In the genomic region with DNA sequence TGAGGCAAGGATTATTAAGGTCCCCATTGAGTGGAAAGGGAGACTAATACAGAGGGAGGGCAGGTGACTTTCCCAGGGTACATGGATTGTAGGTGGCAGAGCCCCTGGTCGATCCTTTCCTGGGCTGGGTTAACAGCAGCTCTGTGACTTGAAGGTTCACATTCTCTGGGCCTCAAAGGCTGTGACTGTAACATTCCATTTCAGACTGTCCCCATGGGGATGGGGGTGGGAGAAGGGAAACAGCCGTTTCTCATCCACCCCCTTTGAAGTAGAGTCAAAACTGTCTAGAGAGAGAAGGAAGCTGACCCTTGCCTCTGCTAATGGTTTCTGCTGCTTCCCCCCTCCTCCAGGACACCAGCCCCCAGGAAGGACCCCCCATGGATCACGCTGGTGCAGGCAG, we compare ENCODE assay signal across 30 cellular contexts. TPM values are rescaled to one million over a fixed set of nuclear protein-coding genes. Genes with fewer than 3 reads are reported as not detected.
DNase-seq lines count a peak whose midpoint lies in the region; ATAC-seq and TF ChIP-seq lines count a peak whose summit lies in the region.
"Had no signal": no experiment of that assay in that cellular context is flagged by ENCODE, and none has a peak within 500 bp of the region (broad histone marks: within the 10 kb centered on the region; RNA-seq: fewer than 3 reads in every experiment).

No MANE protein-coding gene starts in this region.

- H3K4me1 Mint-ChIP-seq in activated T-helper 17 cell treated with anti-CD3 and anti-CD28 coated beads, Interleukin-2, amount 50 U/mL, for 72 hours: no peaks in the 10 kb centered on the region

- H3K4me3 ChIP-seq in HEK293 (ENCODE audit: low read depth, low read length) (no peak overlapping the region), esophagus muscularis mucosa (no peak overlapping the region), muscle layer of colon (ENCODE audit: low read depth in 1 of 2, low read length in 2 of 2) (no peak overlapping the region), stomach (peak overlapping the region; percentile 13 to 33 (median 18))
- H3K4me3 ChIP-seq: K562, SJCRH30 had no signal

- 33% methylated on average over 3 of the region's 3 CpGs for WGBS in esophagus muscularis mucosa
- WGBS in stomach, 5 donors: 38 to 75% (median 58%) methylated on average over 2 to 3 of the region's 3 CpGs

- TF ChIP-seq EP300 in esophagus muscularis mucosa (IDR thresholded peaks at IDR 0.05) (no peak), stomach (IDR thresholded peaks at IDR 0.05) (no peak)

- TF ChIP-seq POLR2A in esophagus muscularis mucosa (IDR thresholded peaks at IDR 0.05; ENCODE audit: low read depth) (no peak), stomach (IDR thresholded peaks at IDR 0.05) (no peak)

- intact Hi-C loops in esophagus muscularis mucosa (cut with DNase I) (no loop called here), stomach (cut with DNase I; ENCODE audit: low total_unique reads) (no loop called here)

- POLR2A ChIA-PET in HEK293 (lab: Yijun Ruan, JAX): interaction anchor here (0.5 to 0.7 kb wide), 3 partner anchors 11 to 122 kb away, joined by 3 to 4 read pairs (median 3); no protein-coding TSS in a partner anchor

- CTCF ChIA-PET in HEK293 (lab: Yijun Ruan, JAX): interaction anchor here (0.6 kb wide), 1 partner anchor 10 kb away, joined by 3 read pairs; no protein-coding TSS in a partner anchor

- H3K9me3 Mint-ChIP-seq in activated T-helper 17 cell treated with anti-CD3 and anti-CD28 coated beads, Interleukin-2, amount 50 U/mL, for 72 hours: no peaks in the 10 kb centered on the region
- H3K9me3 Mint-ChIP-seq: CD14-positive monocyte; CD8-positive, alpha-beta memory T cell had no signal

- no peaks in the 10 kb centered on the region for H3K27me3 Mint-ChIP-seq in activated T-helper 17 cell treated with anti-CD3 and anti-CD28 coated beads, Interleukin-2, amount 50 U/mL, for 72 hours
- H3K27me3 Mint-ChIP-seq: CD8-positive, alpha-beta memory T cell had no signal

- H3K36me3 ChIP-seq in HEK293 (ENCODE audit: control insufficient read depth in 2 of 2, insufficient read depth in 1 of 2, low read length in 2 of 2): peaks cover 22 to 85% of the 10 kb centered on the region in 2 experiments
- H3K36me3 ChIP-seq in esophagus muscularis mucosa: peaks cover 58 to 100% (median 95%) of the 10 kb centered on the region in 4 donors
- H3K36me3 ChIP-seq in muscle layer of colon (ENCODE audit: insufficient read depth, low read length): peaks cover 73% of the 10 kb centered on the region
- peaks cover 48 to 96% (median 93%) of the 10 kb centered on the region in 4 donors for H3K36me3 ChIP-seq in stomach
- H3K36me3 ChIP-seq: SJCRH30 had no signal

- H3K27me3 ChIP-seq in esophagus muscularis mucosa (no peaks in the 10 kb centered on the region), muscle layer of colon (ENCODE audit: control insufficient read depth in 1 of 2, insufficient read depth in 2 of 2, low read length in 2 of 2) (no peaks in the 10 kb centered on the region), stomach (no peaks in the 10 kb centered on the region)
- H3K27me3 ChIP-seq: SJCRH30 had no signal

- TF ChIP-seq CTCF in HEK293 (tag by site-specific recombination; IDR thresholded peaks at IDR 0.05) (no peak), esophagus muscularis mucosa (IDR thresholded peaks at IDR 0.05) (no peak), stomach (IDR thresholded peaks at IDR 0.05) (no peak)

- H3K4me3 Mint-ChIP-seq in activated T-helper 17 cell treated with anti-CD3 and anti-CD28 coated beads, Interleukin-2, amount 50 U/mL, for 72 hours: no peak overlapping the region
- H3K4me3 Mint-ChIP-seq: CD14-positive monocyte; CD8-positive, alpha-beta memory T cell had no signal

- ATAC-seq in activated T-helper 17 cell treated with anti-CD3 and anti-CD28 coated beads, Interleukin-2, amount 50 U/mL, for 72 hours (replicated peaks): no peak
- ATAC-seq: HCT116, HepG2, K562, PC-3, Right ventricle myocardium inferior had no signal

- peaks cover 28% of the 10 kb centered on the region for H3K36me3 Mint-ChIP-seq in activated T-helper 17 cell treated with anti-CD3 and anti-CD28 coated beads, Interleukin-2, amount 50 U/mL, for 72 hours (ENCODE audit: low read depth)

- no peak overlapping the region for H3K27ac Mint-ChIP-seq in activated T-helper 17 cell treated with anti-CD3 and anti-CD28 coated beads, Interleukin-2, amount 50 U/mL, for 72 hours

- DNase-seq in esophagus muscularis mucosa (ENCODE audit: extremely low spot score) (no peak), stomach (no peak), ecto neural progenitor cell (ENCODE audit: low spot score) (no peak), NCI-H1436 treated with DMSO at 0.1 percent for 48 hours (lab: John Stamatoyannopoulos, UW) (no peak)
- DNase-seq in activated CD4-positive, CD25-positive, alpha-beta regulatory T cell treated with anti-CD3 and anti-CD28 coated beads, Interleukin-2, amount 50 U/mL, for 72 hours: no peak
- DNase-seq: CD8-positive, alpha-beta memory T cell; DMS79 treated with DMSO at 0.1 percent for 48 hours; Kasumi-1; MV-4-11; NCI-H1105; NCI-H146; NCI-H1930; NCI-H2107; NCI-H526; NCI-H82; NK-92 treated with Interleukin-12 subunit alpha and Interleukin-12 subunit beta, amount 100 ng/mL, for 24 hours; PC-3; SJCRH30 had no signal

- no peak overlapping the region for H3K9ac ChIP-seq in muscle layer of colon (ENCODE audit: low read length)

- no peaks in the 10 kb centered on the region for H3K4me1 ChIP-seq in HEK293 (ENCODE audit: control insufficient read depth, insufficient read depth, low read length)
- H3K4me1 ChIP-seq in esophagus muscularis mucosa: peaks cover 4 to 66% (median 37%) of the 10 kb centered on the region in 4 donors
- H3K4me1 ChIP-seq in muscle layer of colon (ENCODE audit: insufficient read depth, low read length): peaks cover 20% of the 10 kb centered on the region
- peaks cover 33 to 77% (median 59%) of the 10 kb centered on the region in 4 donors for H3K4me1 ChIP-seq in stomach
- H3K4me1 ChIP-seq: SJCRH30 had no signal

- H3K9me3 ChIP-seq in HEK293 (ENCODE audit: control insufficient read depth, insufficient read depth, low read depth, low read length) (no peaks in the 10 kb centered on the region), esophagus muscularis mucosa (no peaks in the 10 kb centered on the region), muscle layer of colon (ENCODE audit: low read length) (no peaks in the 10 kb centered on the region), stomach (no peaks in the 10 kb centered on the region)
- H3K9me3 ChIP-seq: SJCRH30 had no signal

- H3K27ac ChIP-seq in HEK293 (ENCODE audit: extremely low read depth, low read depth, low read length) (0 out of 2 replicates have a peak overlapping the region, but pooled peaks have one; percentile 24), esophagus muscularis mucosa (replicated peaks in 1 of 4) (peak overlapping the region; percentile 40 to 61 (median 57)), muscle layer of colon (ENCODE audit: low read depth, low read length) (peak overlapping the region; percentile 52), stomach (peak overlapping the region; percentile 61 to 81 (median 76))
- H3K27ac ChIP-seq: SJCRH30 had no signal

TF ChIP-seq in HEK293, 187 proteins besides CTCF, POLR2A, EP300 and RAD21:
- no peak for TF ChIP-seq ZNF433 (tag by site-specific recombination; IDR thresholded peaks at IDR 0.05; ENCODE audit: low read depth)
- 0 out of 2 replicates have a peak, but pooled peaks have one; percentile 22 for TF ChIP-seq GLIS2 (tag by site-specific recombination; IDR thresholded peaks at IDR 0.05)
- TF ChIP-seq, protein P1, sequence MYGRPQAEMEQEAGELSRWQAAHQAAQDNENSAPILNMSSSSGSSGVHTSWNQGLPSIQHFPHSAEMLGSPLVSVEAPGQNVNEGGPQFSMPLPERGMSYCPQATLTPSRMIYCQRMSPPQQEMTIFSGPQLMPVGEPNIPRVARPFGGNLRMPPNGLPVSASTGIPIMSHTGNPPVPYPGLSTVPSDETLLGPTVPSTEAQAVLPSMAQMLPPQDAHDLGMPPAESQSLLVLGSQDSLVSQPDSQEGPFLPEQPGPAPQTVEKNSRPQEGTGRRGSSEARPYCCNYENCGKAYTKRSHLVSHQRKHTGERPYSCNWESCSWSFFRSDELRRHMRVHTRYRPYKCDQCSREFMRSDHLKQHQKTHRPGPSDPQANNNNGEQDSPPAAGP (tag by site-specific recombination; IDR thresholded peaks at IDR 0.05): no peak

RNA-seq across cellular contexts. Expression of gene MICALL1, which starts 19.2 kb away (rescaled TPM):
- total RNA-seq in esophagus muscularis mucosa (100 to 1,000 TPM in 1 of 4 donors, 10 to 100 TPM in 3; 51.2 to 136 (median 71.2) TPM), stomach (100 to 1,000 TPM in 3 of 5 donors, 10 to 100 TPM in 2; 31.4 to 155 (median 112) TPM)
- polyA plus RNA-seq in stomach: 10 to 100 TPM; 17.7 to 55.1 (median 35.6) TPM
- 10 to 100 TPM; 10.3 to 15.9 TPM for total RNA-seq in activated T-helper 17 cell treated with anti-CD3 and anti-CD28 coated beads, Interleukin-2, amount 50 U/mL, for 72 hours

RNA-seq across cellular contexts. Expression of gene C22orf23, which starts 28.1 kb away (rescaled TPM):
- total RNA-seq in esophagus muscularis mucosa (not detected), stomach (not detected)
- polyA plus RNA-seq in stomach: 1 to 10 TPM in 1 of 3 donors, under 1 TPM in 2; 0.18 to 1.2 (median 0.31) TPM
- under 1 TPM in 1 of 2 donors, not detected in 1; 0.84 TPM for total RNA-seq in activated T-helper 17 cell treated with anti-CD3 and anti-CD28 coated beads, Interleukin-2, amount 50 U/mL, for 72 hours
- total RNA-seq: HT-29, SJCRH30 had no signal
- polyA plus RNA-seq: CD14-positive monocyte; CD8-positive, alpha-beta memory T cell had no signal

RNA-seq across cellular contexts. Expression of gene POLR2F, which starts 28.2 kb away (rescaled TPM):
- total RNA-seq in esophagus muscularis mucosa (10 to 100 TPM; 45.7 to 93.0 (median 72.1) TPM), stomach (100 to 1,000 TPM in 2 of 5 donors, 10 to 100 TPM in 3; 41.5 to 145 (median 74.5) TPM)
- polyA plus RNA-seq in stomach: 100 to 1,000 TPM; 139 to 149 (median 146) TPM
- total RNA-seq in activated T-helper 17 cell treated with anti-CD3 and anti-CD28 coated beads, Interleukin-2, amount 50 U/mL, for 72 hours: 10 to 100 TPM; 48.1 to 95.1 TPM

RNA-seq across cellular contexts. Expression of gene SOX10, which starts 59.0 kb away (rescaled TPM):
- total RNA-seq in esophagus muscularis mucosa (10 to 100 TPM; 10.3 to 29.5 (median 17.7) TPM), stomach (1 to 10 TPM in 3 of 5 donors, not detected in 2; 2.9 to 4.9 (median 4.4) TPM)
- 1 to 10 TPM; 1.7 to 3.2 (median 2.6) TPM for polyA plus RNA-seq in stomach
- total RNA-seq in activated T-helper 17 cell treated with anti-CD3 and anti-CD28 coated beads, Interleukin-2, amount 50 U/mL, for 72 hours: not detected
- total RNA-seq: CD8-positive, alpha-beta memory T cell; H4; HepG2; HT-29; K562; M059J; SJCRH30 had no signal
- polyA plus RNA-seq: AG04450; CD14-positive monocyte; CD8-positive, alpha-beta memory T cell; HepG2; K562 had no signal

Comparison
In these comparisons a context has a peak if more than half of its experiments do, and no peak if none do; other contexts are left out.
1. H3K27ac ChIP-seq: peak in every context shown above with its lines; median percentile 76 in stomach; 57 in esophagus muscularis mucosa; 52 in muscle layer of colon; 24 in HEK293.
2. H3K4me3 ChIP-seq: peak in stomach (4 of 4); none in HEK293 (single experiment), esophagus muscularis mucosa (0 of 4) and muscle layer of colon (0 of 2).